9 cellular contexts compared by ENCODE assay signal in genomic region chr12:4909397-4909733, GRCh38. TPM values are rescaled to one million over a fixed set of nuclear protein-coding genes. Genes with fewer than 3 reads are reported as not detected.
DNase-seq lines count a peak whose midpoint lies in the region; ATAC-seq and TF ChIP-seq lines count a peak whose summit lies in the region.
"Had no signal": no experiment of that assay in that cellular context is flagged by ENCODE, and none has a peak within 500 bp of the region (broad histone marks: within the 10 kb centered on the region; RNA-seq: fewer than 3 reads in every experiment).

No MANE protein-coding gene starts in this region.

- H3K4me3 ChIP-seq in CD8-positive, alpha-beta memory T cell (ENCODE audit: low read length), result no peak overlapping the region
- H3K4me3 ChIP-seq in parathyroid adenoma (ENCODE audit: low read depth, low read length), result peak overlapping the region; percentile 24
- no peak overlapping the region for H3K4me3 ChIP-seq in lower leg skin (ENCODE audit: low read depth, poor library complexity, severe bottlenecking)

- peak overlapping the region; percentile 82 for H3K4me2 ChIP-seq in parathyroid adenoma (ENCODE audit: low read length)

- no peak overlapping the region for H3K9ac ChIP-seq in parathyroid adenoma

- intact Hi-C loops in lower leg skin (cut with DNase I; ENCODE audit: low total_unique reads), result no loop called here

- H3K27ac ChIP-seq in CD8-positive, alpha-beta memory T cell (ENCODE audit: low read depth, low read length), result no peak overlapping the region
- H3K27ac ChIP-seq in parathyroid adenoma (no peak overlapping the region), RWPE1 (no peak overlapping the region)

- H3K36me3 ChIP-seq in CD8-positive, alpha-beta memory T cell (ENCODE audit: insufficient read depth, low read length), result no peaks in the 10 kb centered on the region
- H3K36me3 ChIP-seq in parathyroid adenoma (ENCODE audit: control insufficient read depth, insufficient read depth, low read length), result no peaks in the 10 kb centered on the region

- POLR2A ChIA-PET in CD8-positive, alpha-beta memory T cell (lab: Charles Lee), result no interaction called here
- POLR2A ChIA-PET in RWPE1 (lab: Yijun Ruan, JAX; ENCODE audit: low non-redundant PET), result no interaction called here

- H3K27ac Mint-ChIP-seq in CD8-positive, alpha-beta memory T cell, result no peak overlapping the region
- H3K27ac Mint-ChIP-seq in IgD-negative memory B cell, result no peak overlapping the region
- no peak overlapping the region for H3K27ac Mint-ChIP-seq in effector memory CD8-positive, alpha-beta T cell

- peak overlapping the region in 5 of 7 donors; percentile 56 to 81 (median 71) for H3K4me3 Mint-ChIP-seq in CD8-positive, alpha-beta memory T cell
- peak overlapping the region; percentile 50 to 90 (median 70) for H3K4me3 Mint-ChIP-seq in IgD-negative memory B cell
- peak overlapping the region; percentile 73 to 81 for H3K4me3 Mint-ChIP-seq in effector memory CD8-positive, alpha-beta T cell

- TF ChIP-seq POLR2A in lower leg skin (IDR thresholded peaks at IDR 0.05), result no peak

- H3K4me1 Mint-ChIP-seq in CD8-positive, alpha-beta memory T cell, result peaks cover 17 to 31% (median 20%) of the 10 kb centered on the region in 3 donors
- H3K4me1 Mint-ChIP-seq in IgD-negative memory B cell, result peaks cover 4 to 15% (median 7%) of the 10 kb centered on the region in 3 donors
- peaks cover 0 to 10% of the 10 kb centered on the region in 2 donors for H3K4me1 Mint-ChIP-seq in effector memory CD8-positive, alpha-beta T cell (ENCODE audit: low read depth in 2 of 2)

- H2AFZ ChIP-seq in parathyroid adenoma, result peak overlapping the region; percentile 73

- H3K27me3 Mint-ChIP-seq in CD8-positive, alpha-beta memory T cell, result peaks cover 32 to 48% of the 10 kb centered on the region in 2 donors
- H3K27me3 Mint-ChIP-seq in IgD-negative memory B cell, result peaks cover 33% of the 10 kb centered on the region
- peaks cover 4 to 22% of the 10 kb centered on the region in 2 donors for H3K27me3 Mint-ChIP-seq in effector memory CD8-positive, alpha-beta T cell

- no peak for TF ChIP-seq CTCF in parathyroid adenoma (IDR thresholded peaks at IDR 0.05)
- no peak for TF ChIP-seq CTCF in RWPE1 (conservative IDR thresholded peaks at IDR 0.05; ENCODE audit: low read depth)
- TF ChIP-seq CTCF in lower leg skin (IDR thresholded peaks at IDR 0.05), result no peak

- WGBS in lower leg skin, 2 donors, result 1% methylated on average over 24 of the region's 24 CpGs

- peaks cover 0 to 6% (median 0%) of the 10 kb centered on the region in 5 donors for H3K9me3 Mint-ChIP-seq in CD8-positive, alpha-beta memory T cell
- H3K9me3 Mint-ChIP-seq in IgD-negative memory B cell, result peaks cover 0 to 5% (median 4%) of the 10 kb centered on the region in 3 donors
- no peaks in the 10 kb centered on the region for H3K9me3 Mint-ChIP-seq in effector memory CD8-positive, alpha-beta T cell

- H3K79me2 ChIP-seq in parathyroid adenoma, result no peaks in the 10 kb centered on the region

- H3K4me1 ChIP-seq in CD8-positive, alpha-beta memory T cell (ENCODE audit: insufficient read depth, low read length), result peaks cover 8% of the 10 kb centered on the region
- no peaks in the 10 kb centered on the region for H3K4me1 ChIP-seq in parathyroid adenoma

- no peaks in the 10 kb centered on the region for H3K9me3 ChIP-seq in CD8-positive, alpha-beta memory T cell (ENCODE audit: low read length)
- H3K9me3 ChIP-seq in parathyroid adenoma (ENCODE audit: control insufficient read depth, low read length), result no peaks in the 10 kb centered on the region

- H3K36me3 Mint-ChIP-seq in CD8-positive, alpha-beta memory T cell, result peaks cover 0 to 4% (median 0%) of the 10 kb centered on the region in 3 donors
- peaks cover 2% of the 10 kb centered on the region for H3K36me3 Mint-ChIP-seq in IgD-negative memory B cell
- no peaks in the 10 kb centered on the region for H3K36me3 Mint-ChIP-seq in effector memory CD8-positive, alpha-beta T cell (ENCODE audit: insufficient read depth)

- no peak for DNase-seq in CD8-positive, alpha-beta memory T cell
- no peak for DNase-seq in effector memory CD8-positive, alpha-beta T cell
- DNase-seq in RWPE1 (ENCODE audit: low spot score) (no peak), epidermal melanocyte (ENCODE audit: insufficient read length, low spot score) (no peak), lower leg skin (ENCODE audit: low spot score in 2 of 2) (no peak)
- DNase-seq: NCI-H2171 had no signal

- peaks cover 40% of the 10 kb centered on the region for H3K27me3 ChIP-seq in CD8-positive, alpha-beta memory T cell (ENCODE audit: insufficient read depth, low read length, poor library complexity, severe bottlenecking)
- peaks cover 5% of the 10 kb centered on the region for H3K27me3 ChIP-seq in parathyroid adenoma (ENCODE audit: control insufficient read depth, insufficient read depth, low read length)

- no peak for ATAC-seq in effector memory CD8-positive, alpha-beta T cell (replicated peaks)
- no peak for ATAC-seq in HG02610 (IDR thresholded peaks at IDR 0.05; ENCODE audit: unreplicated experiment)

- CTCF ChIA-PET in CD8-positive, alpha-beta memory T cell (lab: Charles Lee), result no interaction called here
- CTCF ChIA-PET in RWPE1 (lab: Yijun Ruan, JAX), result no interaction called here

RNA-seq across cellular contexts. Expression of gene KCNA1, which starts 0.3 kb away (rescaled TPM):
- total RNA-seq in CD8-positive, alpha-beta memory T cell, result not detected
- not detected for polyA plus RNA-seq in CD8-positive, alpha-beta memory T cell
- not detected for polyA plus RNA-seq in IgD-negative memory B cell
- total RNA-seq in lower leg skin, result 1 to 10 TPM in 1 of 4 donors, under 1 TPM in 1, not detected in 2; 0.13 to 1.1 TPM
